In the genomic region with DNA sequence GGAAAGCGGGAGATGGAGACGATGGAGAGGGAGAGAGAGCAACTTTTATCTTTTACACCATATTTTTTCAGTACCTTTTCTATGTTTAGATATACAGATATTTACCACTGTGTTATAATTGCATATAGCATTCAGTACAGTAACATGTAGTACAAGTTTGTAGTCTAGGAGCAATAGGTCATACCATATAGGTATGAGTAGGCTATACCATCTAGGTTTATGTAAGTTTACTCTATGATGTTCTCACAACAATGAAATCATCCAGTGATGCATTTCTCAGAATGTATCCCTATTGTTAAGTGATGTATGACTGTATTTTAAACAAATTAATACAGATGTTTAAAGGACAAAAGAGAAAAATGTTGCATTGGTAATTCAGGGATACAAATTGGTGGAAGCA, we compare ENCODE assay signal across 23 cellular contexts.
"Had no signal": no experiment of that assay in that cellular context is flagged by ENCODE, and none has a peak within 500 bp of the region (broad histone marks: within the 10 kb centered on the region; RNA-seq: fewer than 3 reads in every experiment).

No MANE protein-coding gene starts in this region.

- H3K4me3 Mint-ChIP-seq: activated CD8-positive, alpha-beta memory T cell treated with anti-CD3 and anti-CD28 coated beads, Interleukin-2, amount 10 ng/mL, durations not matched to agents 7 days and 5 days; activated naive CD8-positive, alpha-beta T cell treated with anti-CD3 and anti-CD28 coated beads for 36 hours; IgD-negative memory B cell had no signal

- H3K27ac Mint-ChIP-seq: activated CD8-positive, alpha-beta memory T cell treated with anti-CD3 and anti-CD28 coated beads, Interleukin-2, amount 10 ng/mL, durations not matched to agents 7 days and 5 days; activated naive CD8-positive, alpha-beta T cell treated with anti-CD3 and anti-CD28 coated beads for 36 hours; activated T-helper 2 cell treated with anti-CD3 and anti-CD28 coated beads, Interferon-gamma antibody, Interleukin-2, Interleukin-4, amounts not matched to agents 10 μg/mL and 5 μg/mL and 100 μg/mL, durations not matched to agents 14 hours and 24 hours and 36 hours had no signal

- H3K27me3 Mint-ChIP-seq: activated CD8-positive, alpha-beta memory T cell treated with anti-CD3 and anti-CD28 coated beads, Interleukin-2, amount 10 ng/mL, durations not matched to agents 7 days and 5 days; activated naive CD8-positive, alpha-beta T cell treated with anti-CD3 and anti-CD28 coated beads for 36 hours; IgD-negative memory B cell had no signal

- DNase-seq: activated CD4-positive, CD25-positive, alpha-beta regulatory T cell; activated CD8-positive, alpha-beta memory T cell treated with anti-CD3 and anti-CD28 coated beads, Interleukin-2, amount 10 ng/mL, durations not matched to agents 7 days and 5 days; activated gamma-delta T cell treated with Interleukin-2 at 50 U/mL for 16 hours; activated naive CD8-positive, alpha-beta T cell treated with anti-CD3 and anti-CD28 coated beads for 36 hours; activated T-cell treated with anti-CD3 and anti-CD28 coated beads, Interleukin-2, amount 50 U/mL, for 48 hours; adrenal gland; anterior cingulate cortex; caudate nucleus; KG1; NCI-H1092; NCI-H1417; NCI-H2029; NCI-H2107; NCI-H2171 treated with DMSO at 0.1 percent for 48 hours; NCI-H226; NCI-H526 treated with DMSO at 0.1 percent for 48 hours; RPMI8226; SK-N-SH; T-helper 1 cell had no signal

- ATAC-seq: activated CD8-positive, alpha-beta memory T cell treated with anti-CD3 and anti-CD28 coated beads, Interleukin-2, amount 10 ng/mL, durations not matched to agents 7 days and 5 days; Panc1; Right ventricle myocardium inferior had no signal
